1 cellular context compared by ENCODE assay signal in the genomic region with DNA sequence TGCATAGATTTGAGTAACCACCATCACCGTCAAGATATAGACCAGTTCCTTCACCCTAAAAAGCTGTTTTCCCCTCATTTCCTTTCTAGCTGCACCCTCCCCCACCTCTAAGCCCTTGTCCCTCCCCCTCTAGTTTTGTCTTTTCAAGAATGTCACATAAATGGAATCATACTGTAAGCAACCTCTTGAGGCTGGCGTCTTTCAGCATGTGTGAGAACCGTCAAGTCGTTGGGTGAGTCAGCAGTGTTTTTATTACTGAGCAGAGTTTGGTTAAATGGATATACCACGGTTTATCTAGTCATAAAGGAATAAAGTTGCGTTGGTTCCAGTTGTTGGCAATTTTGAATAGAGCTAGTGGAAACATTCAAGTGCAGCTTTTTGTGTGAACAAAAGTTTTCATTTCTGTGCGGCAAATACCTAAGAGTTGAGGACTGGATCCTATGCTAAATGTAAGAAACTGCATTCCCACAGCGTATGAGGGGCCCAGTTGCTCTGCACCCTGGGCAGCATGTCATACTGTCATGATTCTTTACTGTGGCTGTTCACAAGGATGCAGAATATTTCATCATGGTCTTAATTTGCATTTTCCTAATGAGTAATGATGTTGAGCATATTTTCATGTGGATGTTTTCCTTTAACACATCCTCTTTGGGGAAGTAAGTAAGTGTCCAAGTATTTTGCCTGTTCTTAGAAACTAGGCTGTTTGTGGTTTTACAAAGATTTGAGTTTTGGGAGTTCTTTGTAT.
TF ChIP-seq lines count a peak whose summit lies in the region.

No MANE protein-coding gene starts in this region.

TF ChIP-seq in GM12878, 131 proteins besides CTCF, POLR2A, EP300 and RAD21 (continued from another document):
- TF ChIP-seq TCF12 (IDR thresholded peaks at IDR 0.05; ENCODE audit: low read depth, low read length) (peak; percentile 76; the same call in 1 of the 2 replicates), SMARCA5 (IDR thresholded peaks at IDR 0.05) (peak; percentile 30; the same call in 1 of the 2 replicates), IKZF1 (conservative IDR thresholded peaks at IDR 0.05) (peak; percentile 64), MEF2A (IDR thresholded peaks at IDR 0.05; ENCODE audit: insufficient read depth, low read depth, low read length) (peak; percentile 52; the same call in 1 of the 2 replicates), ZNF217 (IDR thresholded peaks at IDR 0.05) (0 out of 2 replicates have a peak, but pooled peaks have one; percentile 32), ZBTB4 (CRISPR knock-in tag; IDR thresholded peaks at IDR 0.05) (no peak), EGR1 (IDR thresholded peaks at IDR 0.05; ENCODE audit: borderline replicate concordance in 1 of 2, low read depth in 2 of 2, low read length in 2 of 2) (no peak), KAT2A (conservative IDR thresholded peaks at IDR 0.05; ENCODE audit: control insufficient read depth, low read depth, low read length) (no peak), MTA3 (IDR thresholded peaks at IDR 0.05; ENCODE audit: borderline replicate concordance, low read length) (no peak), EED (IDR thresholded peaks at IDR 0.05; ENCODE audit: low read depth) (peak; percentile 93), SP1 (IDR thresholded peaks at IDR 0.05; ENCODE audit: low read depth, low read length) (no peak), SIX5 (IDR thresholded peaks at IDR 0.05; ENCODE audit: low read depth, low read length, severe bottlenecking) (no peak), ELK1 (IDR thresholded peaks at IDR 0.05; ENCODE audit: low read depth, low read length) (no peak), PAX8 (IDR thresholded peaks at IDR 0.05) (no peak), PAX5 (IDR thresholded peaks at IDR 0.05; ENCODE audit: borderline replicate concordance, low read depth, low read length) (peak; percentile 60; the same call in 1 of the 2 replicates), CHD2 (IDR thresholded peaks at IDR 0.05; ENCODE audit: borderline replicate concordance, low read depth, low read length) (peak; percentile 41; the same call in 1 of the 2 replicates), CREM (IDR thresholded peaks at IDR 0.05; ENCODE audit: low read depth) (peak; percentile 83; the same call in 1 of the 2 replicates), NR2C2 (IDR thresholded peaks at IDR 0.05; ENCODE audit: borderline replicate concordance, control insufficient read depth, insufficient read length, low read depth) (no peak), SMAD5 (IDR thresholded peaks at IDR 0.05; ENCODE audit: low read depth) (no peak), GABPA (IDR thresholded peaks at IDR 0.05; ENCODE audit: low read depth) (no peak), RUNX3 (IDR thresholded peaks at IDR 0.05; ENCODE audit: low read length) (no peak), SPI1 (IDR thresholded peaks at IDR 0.05; ENCODE audit: borderline replicate concordance, insufficient read depth, low read depth, low read length) (no peak), IRF4 (IDR thresholded peaks at IDR 0.05; ENCODE audit: low read depth, low read length) (peak; percentile 75; the same call in 1 of the 2 replicates), ZNF687 (IDR thresholded peaks at IDR 0.05) (peak; percentile 62), DPF2 (IDR thresholded peaks at IDR 0.05) (no peak), NKRF (conservative IDR thresholded peaks at IDR 0.05) (no peak), USF2 (IDR thresholded peaks at IDR 0.05; ENCODE audit: borderline replicate concordance, low read depth, low read length) (no peak), POLR2AphosphoS2 (IDR thresholded peaks at IDR 0.05; ENCODE audit: low read depth, low read length) (no peak), IKZF2 (IDR thresholded peaks at IDR 0.05) (peak; percentile 69 to 72; a peak in 3 of 4 replicates)
- TF ChIP-seq, protein P1, sequence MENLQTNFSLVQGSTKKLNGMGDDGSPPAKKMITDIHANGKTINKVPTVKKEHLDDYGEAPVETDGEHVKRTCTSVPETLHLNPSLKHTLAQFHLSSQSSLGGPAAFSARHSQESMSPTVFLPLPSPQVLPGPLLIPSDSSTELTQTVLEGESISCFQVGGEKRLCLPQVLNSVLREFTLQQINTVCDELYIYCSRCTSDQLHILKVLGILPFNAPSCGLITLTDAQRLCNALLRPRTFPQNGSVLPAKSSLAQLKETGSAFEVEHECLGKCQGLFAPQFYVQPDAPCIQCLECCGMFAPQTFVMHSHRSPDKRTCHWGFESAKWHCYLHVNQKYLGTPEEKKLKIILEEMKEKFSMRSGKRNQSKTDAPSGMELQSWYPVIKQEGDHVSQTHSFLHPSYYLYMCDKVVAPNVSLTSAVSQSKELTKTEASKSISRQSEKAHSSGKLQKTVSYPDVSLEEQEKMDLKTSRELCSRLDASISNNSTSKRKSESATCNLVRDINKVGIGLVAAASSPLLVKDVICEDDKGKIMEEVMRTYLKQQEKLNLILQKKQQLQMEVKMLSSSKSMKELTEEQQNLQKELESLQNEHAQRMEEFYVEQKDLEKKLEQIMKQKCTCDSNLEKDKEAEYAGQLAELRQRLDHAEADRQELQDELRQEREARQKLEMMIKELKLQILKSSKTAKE (IDR thresholded peaks at IDR 0.05; ENCODE audit: low read depth, poor library complexity, severe bottlenecking) = peak; percentile 60
- TF ChIP-seq, protein P2, sequence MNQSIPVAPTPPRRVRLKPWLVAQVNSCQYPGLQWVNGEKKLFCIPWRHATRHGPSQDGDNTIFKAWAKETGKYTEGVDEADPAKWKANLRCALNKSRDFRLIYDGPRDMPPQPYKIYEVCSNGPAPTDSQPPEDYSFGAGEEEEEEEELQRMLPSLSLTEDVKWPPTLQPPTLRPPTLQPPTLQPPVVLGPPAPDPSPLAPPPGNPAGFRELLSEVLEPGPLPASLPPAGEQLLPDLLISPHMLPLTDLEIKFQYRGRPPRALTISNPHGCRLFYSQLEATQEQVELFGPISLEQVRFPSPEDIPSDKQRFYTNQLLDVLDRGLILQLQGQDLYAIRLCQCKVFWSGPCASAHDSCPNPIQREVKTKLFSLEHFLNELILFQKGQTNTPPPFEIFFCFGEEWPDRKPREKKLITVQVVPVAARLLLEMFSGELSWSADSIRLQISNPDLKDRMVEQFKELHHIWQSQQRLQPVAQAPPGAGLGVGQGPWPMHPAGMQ (IDR thresholded peaks at IDR 0.05; ENCODE audit: borderline replicate concordance) = no peak
- TF ChIP-seq, protein P3, sequence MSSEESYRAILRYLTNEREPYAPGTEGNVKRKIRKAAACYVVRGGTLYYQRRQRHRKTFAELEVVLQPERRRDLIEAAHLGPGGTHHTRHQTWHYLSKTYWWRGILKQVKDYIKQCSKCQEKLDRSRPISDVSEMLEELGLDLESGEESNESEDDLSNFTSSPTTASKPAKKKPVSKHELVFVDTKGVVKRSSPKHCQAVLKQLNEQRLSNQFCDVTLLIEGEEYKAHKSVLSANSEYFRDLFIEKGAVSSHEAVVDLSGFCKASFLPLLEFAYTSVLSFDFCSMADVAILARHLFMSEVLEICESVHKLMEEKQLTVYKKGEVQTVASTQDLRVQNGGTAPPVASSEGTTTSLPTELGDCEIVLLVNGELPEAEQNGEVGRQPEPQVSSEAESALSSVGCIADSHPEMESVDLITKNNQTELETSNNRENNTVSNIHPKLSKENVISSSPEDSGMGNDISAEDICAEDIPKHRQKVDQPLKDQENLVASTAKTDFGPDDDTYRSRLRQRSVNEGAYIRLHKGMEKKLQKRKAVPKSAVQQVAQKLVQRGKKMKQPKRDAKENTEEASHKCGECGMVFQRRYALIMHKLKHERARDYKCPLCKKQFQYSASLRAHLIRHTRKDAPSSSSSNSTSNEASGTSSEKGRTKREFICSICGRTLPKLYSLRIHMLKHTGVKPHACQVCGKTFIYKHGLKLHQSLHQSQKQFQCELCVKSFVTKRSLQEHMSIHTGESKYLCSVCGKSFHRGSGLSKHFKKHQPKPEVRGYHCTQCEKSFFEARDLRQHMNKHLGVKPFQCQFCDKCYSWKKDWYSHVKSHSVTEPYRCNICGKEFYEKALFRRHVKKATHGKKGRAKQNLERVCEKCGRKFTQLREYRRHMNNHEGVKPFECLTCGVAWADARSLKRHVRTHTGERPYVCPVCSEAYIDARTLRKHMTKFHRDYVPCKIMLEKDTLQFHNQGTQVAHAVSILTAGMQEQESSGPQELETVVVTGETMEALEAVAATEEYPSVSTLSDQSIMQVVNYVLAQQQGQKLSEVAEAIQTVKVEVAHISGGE (CRISPR knock-in tag; IDR thresholded peaks at IDR 0.05) = no peak
